ENCODE assay signal across 1 cellular context in genomic region chrX:2583194-2584162, GRCh38.
TF ChIP-seq lines count a peak whose summit lies in the region.

No MANE protein-coding gene starts in this region.

TF ChIP-seq in H1, 55 proteins besides CTCF, POLR2A, EP300 and RAD21 (continued from another document):
- TF ChIP-seq YY1 (IDR thresholded peaks at IDR 0.05; ENCODE audit: low read depth, low read length) (no peak), ZNF274 (IDR thresholded peaks at IDR 0.05; ENCODE audit: borderline replicate concordance, extremely low read depth, low read length) (no peak), CTBP2 (IDR thresholded peaks at IDR 0.05; ENCODE audit: borderline replicate concordance, insufficient read depth, insufficient read length, low read length) (no peak), TEAD4 (IDR thresholded peaks at IDR 0.05; ENCODE audit: low read depth, low read length) (no peak), SP1 (IDR thresholded peaks at IDR 0.05; ENCODE audit: low read depth, low read length) (no peak), KDM4A (IDR thresholded peaks at IDR 0.05; ENCODE audit: low read depth, low read length, severe bottlenecking) (peak; percentile 52), SUZ12 (IDR thresholded peaks at IDR 0.05; ENCODE audit: low read length) (peak; percentile 48; the same call in 1 of the 2 replicates), POLR2AphosphoS5 (IDR thresholded peaks at IDR 0.05; ENCODE audit: low read depth, low read length) (no peak), EZH2 (IDR thresholded peaks at IDR 0.05; ENCODE audit: low read depth, low read length, severe bottlenecking) (peak; percentile 43), GTF2F1 (IDR thresholded peaks at IDR 0.05; ENCODE audit: borderline replicate concordance, low read depth, low read length) (no peak), RNF2 (IDR thresholded peaks at IDR 0.05; ENCODE audit: borderline replicate concordance, low read depth, low read length, missing control alignments, poor library complexity, severe bottlenecking) (no peak), CHD2 (IDR thresholded peaks at IDR 0.05; ENCODE audit: low read length) (no peak), MAFK (IDR thresholded peaks at IDR 0.05; ENCODE audit: low read depth, low read length) (no peak)
